Comparison of ENCODE assay signal across 1 cellular context in the genomic region with DNA sequence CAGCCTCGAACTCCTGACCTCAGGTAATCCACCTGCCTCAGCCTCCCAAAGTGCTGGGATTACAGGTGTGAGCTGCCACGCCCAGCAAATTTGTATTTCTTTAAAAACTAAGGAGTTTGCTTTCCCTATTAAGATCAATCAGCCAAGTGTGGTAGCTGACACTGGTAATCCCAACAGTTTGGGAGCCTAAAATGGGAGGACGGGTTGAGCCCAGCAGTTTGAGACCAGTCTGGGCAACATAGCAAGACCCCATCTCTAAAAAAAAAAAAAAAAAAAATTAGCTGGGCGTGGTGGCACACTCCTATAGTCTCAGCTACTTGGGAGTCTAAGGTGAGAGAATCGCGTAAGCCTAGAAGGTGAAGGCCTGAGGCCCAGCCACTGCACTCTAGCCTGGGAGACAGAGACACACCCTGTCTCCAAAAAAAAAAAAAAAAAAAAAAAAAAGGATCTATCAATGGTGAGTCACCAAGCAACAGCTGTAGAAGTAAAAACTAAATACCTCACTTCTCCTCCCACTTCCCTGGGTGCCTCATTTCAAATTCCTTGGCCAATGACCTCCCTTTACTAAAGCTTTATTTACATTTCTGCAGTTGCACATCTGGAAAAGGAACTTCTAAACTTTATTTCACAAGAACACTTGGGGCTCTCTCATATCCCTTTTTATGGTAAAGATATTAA.
TF ChIP-seq lines count a peak whose summit lies in the region.

No MANE protein-coding gene starts in this region.

TF ChIP-seq in HepG2, 621 proteins besides CTCF, POLR2A, EP300 and RAD21 (continued from another document and continues in another):
- no peak for TF ChIP-seq TBL1XR1 (IDR thresholded peaks at IDR 0.05; ENCODE audit: borderline replicate concordance, low read length, partially characterized antibody)
- TF ChIP-seq KDM5A (IDR thresholded peaks at IDR 0.05; ENCODE audit: borderline replicate concordance, low read length): no peak
- TF ChIP-seq ZNF121 (CRISPR knock-in tag; IDR thresholded peaks at IDR 0.05): peak; percentile 61
- TF ChIP-seq ZNF768 (CRISPR knock-in tag; IDR thresholded peaks at IDR 0.05): no peak
- TF ChIP-seq ZNF616 (CRISPR knock-in tag; IDR thresholded peaks at IDR 0.05; ENCODE audit: low read depth): no peak
- no peak for TF ChIP-seq U2AF1 (optimal IDR thresholded peaks at IDR 0.05; ENCODE audit: low read depth, low read length)
- TF ChIP-seq ZNF546 (CRISPR knock-in tag; conservative IDR thresholded peaks at IDR 0.05): no peak
- TF ChIP-seq ZNF761 (CRISPR knock-in tag; conservative IDR thresholded peaks at IDR 0.05): no peak
- no peak for TF ChIP-seq SAP130 (CRISPR knock-in tag; IDR thresholded peaks at IDR 0.05; ENCODE audit: low read depth)
- TF ChIP-seq FOXA3 (CRISPR knock-in tag; IDR thresholded peaks at IDR 0.05): peak; percentile 36; the same call in 1 of the 2 replicates
- TF ChIP-seq, protein P1, sequence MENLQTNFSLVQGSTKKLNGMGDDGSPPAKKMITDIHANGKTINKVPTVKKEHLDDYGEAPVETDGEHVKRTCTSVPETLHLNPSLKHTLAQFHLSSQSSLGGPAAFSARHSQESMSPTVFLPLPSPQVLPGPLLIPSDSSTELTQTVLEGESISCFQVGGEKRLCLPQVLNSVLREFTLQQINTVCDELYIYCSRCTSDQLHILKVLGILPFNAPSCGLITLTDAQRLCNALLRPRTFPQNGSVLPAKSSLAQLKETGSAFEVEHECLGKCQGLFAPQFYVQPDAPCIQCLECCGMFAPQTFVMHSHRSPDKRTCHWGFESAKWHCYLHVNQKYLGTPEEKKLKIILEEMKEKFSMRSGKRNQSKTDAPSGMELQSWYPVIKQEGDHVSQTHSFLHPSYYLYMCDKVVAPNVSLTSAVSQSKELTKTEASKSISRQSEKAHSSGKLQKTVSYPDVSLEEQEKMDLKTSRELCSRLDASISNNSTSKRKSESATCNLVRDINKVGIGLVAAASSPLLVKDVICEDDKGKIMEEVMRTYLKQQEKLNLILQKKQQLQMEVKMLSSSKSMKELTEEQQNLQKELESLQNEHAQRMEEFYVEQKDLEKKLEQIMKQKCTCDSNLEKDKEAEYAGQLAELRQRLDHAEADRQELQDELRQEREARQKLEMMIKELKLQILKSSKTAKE (CRISPR knock-in tag; IDR thresholded peaks at IDR 0.05; ENCODE audit: borderline replicate concordance): no peak
- no peak for TF ChIP-seq TERF1 (CRISPR knock-in tag; IDR thresholded peaks at IDR 0.05)
- TF ChIP-seq DNMT3B (CRISPR knock-in tag; conservative IDR thresholded peaks at IDR 0.05): no peak
- TF ChIP-seq, protein P2, sequence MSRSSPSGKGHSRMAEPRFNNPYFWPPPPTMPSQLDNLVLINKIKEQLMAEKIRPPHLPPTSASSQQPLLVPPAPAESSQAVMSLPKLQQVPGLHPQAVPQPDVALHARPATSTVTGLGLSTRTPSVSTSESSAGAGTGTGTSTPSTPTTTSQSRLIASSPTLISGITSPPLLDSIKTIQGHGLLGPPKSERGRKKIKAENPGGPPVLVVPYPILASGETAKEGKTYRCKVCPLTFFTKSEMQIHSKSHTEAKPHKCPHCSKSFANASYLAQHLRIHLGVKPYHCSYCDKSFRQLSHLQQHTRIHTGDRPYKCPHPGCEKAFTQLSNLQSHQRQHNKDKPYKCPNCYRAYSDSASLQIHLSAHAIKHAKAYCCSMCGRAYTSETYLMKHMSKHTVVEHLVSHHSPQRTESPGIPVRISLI (CRISPR knock-in tag; IDR thresholded peaks at IDR 0.05; ENCODE audit: borderline replicate concordance): peak; percentile 56; the same call in 1 of the 2 replicates
- no peak for TF ChIP-seq NCOA1 (CRISPR knock-in tag; IDR thresholded peaks at IDR 0.05)
- TF ChIP-seq SRSF1 (optimal IDR thresholded peaks at IDR 0.05; ENCODE audit: low read depth, low read length): no peak
- no peak for TF ChIP-seq ZFP36L2 (CRISPR knock-in tag; IDR thresholded peaks at IDR 0.05)
- no peak for TF ChIP-seq ZBTB3 (CRISPR knock-in tag; IDR thresholded peaks at IDR 0.05; ENCODE audit: borderline replicate concordance, low read depth)
- no peak for TF ChIP-seq ZNF34 (CRISPR knock-in tag; IDR thresholded peaks at IDR 0.05; ENCODE audit: borderline replicate concordance)
- no peak for TF ChIP-seq THAP11 (CRISPR knock-in tag; IDR thresholded peaks at IDR 0.05)
- TF ChIP-seq ZNF263 (CRISPR knock-in tag; IDR thresholded peaks at IDR 0.05): no peak
- TF ChIP-seq, protein P3, sequence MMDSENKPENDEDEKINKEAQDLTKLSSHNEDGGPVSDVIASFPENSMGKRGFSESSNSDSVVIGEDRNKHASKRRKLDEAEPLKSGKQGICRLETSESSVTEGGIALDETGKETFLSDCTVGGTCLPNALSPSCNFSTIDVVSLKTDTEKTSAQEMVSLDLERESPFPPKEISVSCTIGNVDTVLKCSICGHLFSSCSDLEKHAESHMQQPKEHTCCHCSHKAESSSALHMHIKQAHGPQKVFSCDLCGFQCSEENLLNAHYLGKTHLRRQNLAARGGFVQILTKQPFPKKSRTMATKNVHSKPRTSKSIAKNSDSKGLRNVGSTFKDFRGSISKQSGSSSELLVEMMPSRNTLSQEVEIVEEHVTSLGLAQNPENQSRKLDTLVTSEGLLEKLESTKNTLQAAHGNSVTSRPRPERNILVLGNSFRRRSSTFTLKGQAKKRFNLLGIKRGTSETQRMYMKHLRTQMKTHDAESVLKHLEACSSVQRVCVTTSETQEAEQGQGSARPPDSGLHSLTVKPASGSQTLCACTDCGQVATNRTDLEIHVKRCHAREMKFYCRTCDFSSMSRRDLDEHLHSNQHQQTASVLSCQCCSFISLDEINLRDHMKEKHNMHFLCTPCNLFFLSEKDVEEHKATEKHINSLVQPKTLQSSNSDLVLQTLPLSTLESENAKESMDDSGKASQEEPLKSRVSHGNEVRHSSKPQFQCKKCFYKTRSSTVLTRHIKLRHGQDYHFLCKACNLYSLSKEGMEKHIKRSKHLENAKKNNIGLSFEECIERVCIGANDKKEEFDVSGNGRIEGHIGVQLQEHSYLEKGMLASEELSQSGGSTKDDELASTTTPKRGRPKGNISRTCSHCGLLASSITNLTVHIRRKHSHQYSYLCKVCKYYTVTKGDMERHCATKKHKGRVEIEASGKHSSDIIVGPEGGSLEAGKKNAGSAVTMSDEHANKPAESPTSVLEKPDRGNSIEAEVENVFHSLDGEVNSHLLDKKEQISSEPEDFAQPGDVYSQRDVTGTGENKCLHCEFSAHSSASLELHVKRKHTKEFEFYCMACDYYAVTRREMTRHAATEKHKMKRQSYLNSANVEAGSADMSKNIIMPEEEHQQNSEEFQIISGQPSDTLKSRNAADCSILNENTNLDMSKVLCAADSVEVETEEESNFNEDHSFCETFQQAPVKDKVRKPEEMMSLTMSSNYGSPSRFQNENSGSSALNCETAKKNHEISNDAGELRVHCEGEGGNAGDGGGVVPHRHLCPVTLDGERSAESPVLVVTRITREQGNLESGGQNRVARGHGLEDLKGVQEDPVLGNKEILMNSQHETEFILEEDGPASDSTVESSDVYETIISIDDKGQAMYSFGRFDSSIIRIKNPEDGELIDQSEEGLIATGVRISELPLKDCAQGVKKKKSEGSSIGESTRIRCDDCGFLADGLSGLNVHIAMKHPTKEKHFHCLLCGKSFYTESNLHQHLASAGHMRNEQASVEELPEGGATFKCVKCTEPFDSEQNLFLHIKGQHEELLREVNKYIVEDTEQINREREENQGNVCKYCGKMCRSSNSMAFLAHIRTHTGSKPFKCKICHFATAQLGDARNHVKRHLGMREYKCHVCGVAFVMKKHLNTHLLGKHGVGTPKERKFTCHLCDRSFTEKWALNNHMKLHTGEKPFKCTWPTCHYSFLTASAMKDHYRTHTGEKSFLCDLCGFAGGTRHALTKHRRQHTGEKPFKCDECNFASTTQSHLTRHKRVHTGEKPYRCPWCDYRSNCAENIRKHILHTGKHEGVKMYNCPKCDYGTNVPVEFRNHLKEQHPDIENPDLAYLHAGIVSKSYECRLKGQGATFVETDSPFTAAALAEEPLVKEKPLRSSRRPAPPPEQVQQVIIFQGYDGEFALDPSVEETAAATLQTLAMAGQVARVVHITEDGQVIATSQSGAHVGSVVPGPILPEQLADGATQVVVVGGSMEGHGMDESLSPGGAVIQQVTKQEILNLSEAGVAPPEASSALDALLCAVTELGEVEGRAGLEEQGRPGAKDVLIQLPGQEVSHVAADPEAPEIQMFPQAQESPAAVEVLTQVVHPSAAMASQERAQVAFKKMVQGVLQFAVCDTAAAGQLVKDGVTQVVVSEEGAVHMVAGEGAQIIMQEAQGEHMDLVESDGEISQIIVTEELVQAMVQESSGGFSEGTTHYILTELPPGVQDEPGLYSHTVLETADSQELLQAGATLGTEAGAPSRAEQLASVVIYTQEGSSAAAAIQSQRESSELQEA (CRISPR knock-in tag; IDR thresholded peaks at IDR 0.05; ENCODE audit: not compliant biosample characterization): no peak
- TF ChIP-seq MED8 (CRISPR knock-in tag; IDR thresholded peaks at IDR 0.05; ENCODE audit: insufficient replicate concordance): no peak
- TF ChIP-seq ZNF432 (CRISPR knock-in tag; IDR thresholded peaks at IDR 0.05; ENCODE audit: borderline replicate concordance): no peak
- TF ChIP-seq XBP1 (CRISPR knock-in tag; IDR thresholded peaks at IDR 0.05): no peak
- TF ChIP-seq FOSL2 (CRISPR knock-in tag; IDR thresholded peaks at IDR 0.05): peak; percentile 61
- no peak for TF ChIP-seq SOX13 (IDR thresholded peaks at IDR 0.05)
- TF ChIP-seq SOX13 (CRISPR knock-in tag; conservative IDR thresholded peaks at IDR 0.05 in 1 of 2, IDR thresholded peaks at IDR 0.05 in 1 of 2): peak in 1 of 2 experiments; percentile 18; a peak in 1 of 4 replicates
- TF ChIP-seq JDP2 (CRISPR knock-in tag; IDR thresholded peaks at IDR 0.05; ENCODE audit: borderline replicate concordance): no peak
- no peak for TF ChIP-seq ZSCAN22 (CRISPR knock-in tag; IDR thresholded peaks at IDR 0.05)
- TF ChIP-seq EED (CRISPR knock-in tag; IDR thresholded peaks at IDR 0.05): no peak
- TF ChIP-seq LRRFIP1 (CRISPR knock-in tag; conservative IDR thresholded peaks at IDR 0.05): no peak
